ENCODE assay signal across 8 cellular contexts in genomic region chr10:110859947-110860376, GRCh38. TPM values are rescaled to one million over a fixed set of nuclear protein-coding genes. Genes with fewer than 3 reads are reported as not detected.
DNase-seq lines count a peak whose midpoint lies in the region; ATAC-seq lines count a peak whose summit lies in the region.

No MANE protein-coding gene starts in this region.

- no peaks in the 10 kb centered on the region for H3K27me3 ChIP-seq in naive thymus-derived CD4-positive, alpha-beta T cell (ENCODE audit: control insufficient read depth in 2 of 2, insufficient read depth in 2 of 2, low read length in 2 of 2)

- CTCF ChIA-PET in naive thymus-derived CD4-positive, alpha-beta T cell (lab: Charles Lee): interaction anchor here (1.7 to 4.7 kb wide), 4 partner anchors 10 to 57 kb away, joined by 3 to 22 read pairs (median 10); partner anchors contain the start of gene PDCD4

- H3K4me1 ChIP-seq in naive thymus-derived CD4-positive, alpha-beta T cell (ENCODE audit: control insufficient read depth in 2 of 2, insufficient read depth in 2 of 2, low read length in 2 of 2): peaks cover 80 to 88% of the 10 kb centered on the region in 2 donors

- H3K36me3 ChIP-seq in naive thymus-derived CD4-positive, alpha-beta T cell (ENCODE audit: control insufficient read depth in 2 of 3, insufficient read depth in 3 of 3, low read length in 3 of 3): no peaks in the 10 kb centered on the region

- H3K9me3 Mint-ChIP-seq in naive thymus-derived CD4-positive, alpha-beta T cell: peaks cover 0 to 5% (median 0%) of the 10 kb centered on the region in 11 donors

- POLR2A ChIA-PET in naive thymus-derived CD4-positive, alpha-beta T cell (lab: Charles Lee): interaction anchor here (1.0 to 6.7 kb wide), 15 partner anchors 7 to 119 kb away, joined by 3 to 76 read pairs (median 8); partner anchors contain the start of gene PDCD4

- peaks cover 0 to 33% (median 0%) of the 10 kb centered on the region in 5 donors for H3K36me3 Mint-ChIP-seq in naive thymus-derived CD4-positive, alpha-beta T cell

- peak overlapping the region; percentile 1 for H3K4me3 ChIP-seq in naive thymus-derived CD4-positive, alpha-beta T cell (ENCODE audit: low read length)

- H3K4me1 Mint-ChIP-seq in naive thymus-derived CD4-positive, alpha-beta T cell: peaks cover 60 to 92% (median 88%) of the 10 kb centered on the region in 7 donors

- peak overlapping the region; percentile 94 to 100 (median 97) for H3K27ac Mint-ChIP-seq in naive thymus-derived CD4-positive, alpha-beta T cell

- DNase-seq in AG20443 (ENCODE audit: low spot score): peak; percentile 86
- peak; percentile 60 for DNase-seq in LHCN-M2 (ENCODE audit: low read depth)
- DNase-seq in brain pericyte (ENCODE audit: low read depth, low spot score): peak; percentile 69
- no peak for DNase-seq in naive thymus-derived CD4-positive, alpha-beta T cell
- no peak for DNase-seq in NCI-H128 (lab: John Stamatoyannopoulos, UW; ENCODE audit: unreplicated experiment)
- DNase-seq in activated effector memory CD4-positive, alpha-beta T cell treated with anti-CD3 and anti-CD28 coated beads, Interleukin-2, amount 50 U/mL, for 16 hours: no peak
- DNase-seq in OCI-M2 (lab: John Stamatoyannopoulos, UW; ENCODE audit: unreplicated experiment): no peak

- intact Hi-C loops in naive thymus-derived CD4-positive, alpha-beta T cell (cut with micrococcal nuclease): loop anchor here (1.0 to 10.0 kb wide), 10 partner anchors 8 to 935 kb away; partner anchors contain the start of genes ADD3 (in 1 of the 2), DUSP5 (in 1 of the 2), PDCD4 (in 1 of the 2) and XPNPEP1 (in 1 of the 2)

- ATAC-seq in naive thymus-derived CD4-positive, alpha-beta T cell: no peak
- ATAC-seq in GM19035 (IDR thresholded peaks at IDR 0.05; ENCODE audit: unreplicated experiment): no peak

- no peaks in the 10 kb centered on the region for H3K27me3 Mint-ChIP-seq in naive thymus-derived CD4-positive, alpha-beta T cell

- H3K27ac ChIP-seq in naive thymus-derived CD4-positive, alpha-beta T cell (ENCODE audit: low read depth, low read length): peak overlapping the region; percentile 83

- H3K9me3 ChIP-seq in naive thymus-derived CD4-positive, alpha-beta T cell (ENCODE audit: control insufficient read depth in 2 of 3, low read length in 3 of 3): no peaks in the 10 kb centered on the region

- H3K4me3 Mint-ChIP-seq in naive thymus-derived CD4-positive, alpha-beta T cell: peak overlapping the region; percentile 7 to 79 (median 68)

RNA-seq across cellular contexts. Expression of gene PDCD4, which starts 11.8 kb away (rescaled TPM):
- total RNA-seq in LHCN-M2 (2014; rRNA removed): 17.7 and 40.0 TPM in 2 replicates
- 58.7 TPM for polyA plus RNA-seq in LHCN-M2 (2012)
- 100 to 1,000 TPM in 4 of 5 experiments, 10 to 100 TPM in 1; 93.7 to 283 (median 223) TPM for total RNA-seq in naive thymus-derived CD4-positive, alpha-beta T cell
- polyA plus RNA-seq in naive thymus-derived CD4-positive, alpha-beta T cell: 100 to 1,000 TPM; 253 to 295 TPM

RNA-seq across cellular contexts. Expression of gene BBIP1, which starts 59.0 kb away (rescaled TPM):
- total RNA-seq in LHCN-M2 (2014; rRNA removed): 23.1 and 27.8 TPM in 2 replicates
- 22.5 TPM for polyA plus RNA-seq in LHCN-M2 (2012)
- 10 to 100 TPM; 22.2 to 64.2 (median 44.6) TPM for total RNA-seq in naive thymus-derived CD4-positive, alpha-beta T cell
- polyA plus RNA-seq in naive thymus-derived CD4-positive, alpha-beta T cell: 10 to 100 TPM; 31.5 to 32.5 TPM

RNA-seq across cellular contexts. Expression of gene SHOC2, which starts 59.4 kb away (rescaled TPM):
- 28.9 and 36.2 TPM in 2 replicates for total RNA-seq in LHCN-M2 (2014; rRNA removed)
- 16.0 TPM for polyA plus RNA-seq in LHCN-M2 (2012)
- 10 to 100 TPM; 48.2 to 71.7 (median 60.6) TPM for total RNA-seq in naive thymus-derived CD4-positive, alpha-beta T cell
- 10 to 100 TPM; 51.6 to 60.2 TPM for polyA plus RNA-seq in naive thymus-derived CD4-positive, alpha-beta T cell

Comparison
In these comparisons a context has a peak if more than half of its experiments do, and no peak if none do; other contexts are left out.
1. DNase-seq: peak in AG20443 (single experiment), LHCN-M2 (single experiment) and brain pericyte (single experiment); none in naive thymus-derived CD4-positive, alpha-beta T cell (0 of 9), NCI-H128 (single experiment), activated effector memory CD4-positive, alpha-beta T cell treated with anti-CD3 and anti-CD28 coated beads, Interleukin-2, amount 50 U/mL, for 16 hours (single experiment) and OCI-M2 (single experiment).